ENCODE assay signal across 10 cellular contexts in genomic region chr6:41976794-41977484, GRCh38. TPM values are rescaled to one million over a fixed set of nuclear protein-coding genes. Genes with fewer than 3 reads are reported as not detected.
DNase-seq lines count a peak whose midpoint lies in the region; ATAC-seq, FAIRE-seq and TF ChIP-seq lines count a peak whose summit lies in the region.
"Had no signal": no experiment of that assay in that cellular context is flagged by ENCODE, and none has a peak within 500 bp of the region (broad histone marks: within the 10 kb centered on the region; RNA-seq: fewer than 3 reads in every experiment).

No MANE protein-coding gene starts in this region.

- in situ Hi-C loops in HepG2 (cut with HindIII; ENCODE audit: extremely low pct_ligation_motif_present, low pct_unique_long_range_greater_than_20kb), result no loop called here

- CTCF ChIA-PET in HepG2 (lab: Yijun Ruan, JAX; ENCODE audit: low intra/inter-chr PET ratio, low total read pairs), result no interaction called here
- CTCF ChIA-PET in activated CD8-positive, alpha-beta T cell treated with anti-CD3 and anti-CD28 coated beads for 36 hours (lab: Charles Lee), result interaction anchor here (0.7 to 2.9 kb wide), 11 partner anchors 9 to 190 kb away, joined by 3 to 8 read pairs (median 4); partner anchors contain the start of genes CCND3 and TOMM6

- no peak for TF ChIP-seq CTCF in HepG2 (CRISPR knock-in tag; IDR thresholded peaks at IDR 0.05)
- TF ChIP-seq CTCF in right lobe of liver (IDR thresholded peaks at IDR 0.05), result no peak
- TF ChIP-seq CTCF in activated CD8-positive, alpha-beta T cell treated with anti-CD3 and anti-CD28 coated beads for 36 hours (IDR thresholded peaks at IDR 0.05), result no peak

- H3K4me1 Mint-ChIP-seq in activated CD8-positive, alpha-beta T cell treated with anti-CD3 and anti-CD28 coated beads for 36 hours (ENCODE audit: low read depth), result peaks cover 69% of the 10 kb centered on the region

- intact Hi-C loops in HepG2 (cut with micrococcal nuclease; ENCODE audit: unreplicated experiment), result no loop called here
- intact Hi-C loops in right lobe of liver (cut with DNase I), result no loop called here
- intact Hi-C loops in activated CD8-positive, alpha-beta T cell treated with anti-CD3 and anti-CD28 coated beads for 36 hours (cut with micrococcal nuclease), result loop anchor here (5.0 kb wide), 3 partner anchors 35 to 60 kb away; partner anchors contain the start of gene CCND3

- no peaks in the 10 kb centered on the region for H3K27me3 Mint-ChIP-seq in activated CD8-positive, alpha-beta T cell treated with anti-CD3 and anti-CD28 coated beads for 36 hours

- TF ChIP-seq EP300 in HepG2 (IDR thresholded peaks at IDR 0.05; ENCODE audit: low read depth in 2 of 2, low read length in 2 of 2), result no peak
- no peak for TF ChIP-seq EP300 in HepG2 (CRISPR knock-in tag; IDR thresholded peaks at IDR 0.05; ENCODE audit: borderline replicate concordance)

- H3K36me3 Mint-ChIP-seq in activated CD8-positive, alpha-beta T cell treated with anti-CD3 and anti-CD28 coated beads for 36 hours (ENCODE audit: low read depth), result peaks cover 17% of the 10 kb centered on the region

- H2AFZ ChIP-seq in HepG2 (ENCODE audit: low read length), result no peak overlapping the region
- H2AFZ ChIP-seq: hepatocyte had no signal

- no peak overlapping the region for H3K4me2 ChIP-seq in HepG2 (ENCODE audit: low read depth, low read length)
- H3K4me2 ChIP-seq: hepatocyte had no signal

- 15% methylated on average over 9 of the region's 9 CpGs for WGBS in HepG2 (ENCODE audit: low lambda C conversion rate)
- WGBS in right lobe of liver (ENCODE audit: insufficient coverage, low coverage, low lambda C conversion rate, missing lambda C conversion rate), result 60% methylated on average over 9 of the region's 9 CpGs

- no peak for FAIRE-seq in HepG2 (lab: Jason Lieb, UNC)

- H3K79me2 ChIP-seq in HepG2 (ENCODE audit: insufficient read depth, low read length), result no peaks in the 10 kb centered on the region
- H3K79me2 ChIP-seq: hepatocyte had no signal

- H3K9me3 ChIP-seq in HepG2 (ENCODE audit: low read length) (no peaks in the 10 kb centered on the region), right lobe of liver (peaks cover 0 to 5% (median 0%) of the 10 kb centered on the region in 4 donors)
- H3K9me3 ChIP-seq: thoracic aorta had no signal

- no peak overlapping the region for H3K27ac ChIP-seq in HepG2 (ENCODE audit: extremely low read length, insufficient read depth, low read length)
- no peak overlapping the region for H3K27ac ChIP-seq in right lobe of liver
- H3K27ac ChIP-seq: hepatocyte, thoracic aorta had no signal

- ATAC-seq in HepG2 (peak; percentile 63), right lobe of liver (no peak)
- ATAC-seq in activated CD8-positive, alpha-beta T cell treated with anti-CD3 and anti-CD28 coated beads for 36 hours, result peak; percentile 92

- TF ChIP-seq RAD21 in HepG2 (CRISPR knock-in tag; IDR thresholded peaks at IDR 0.05), result no peak

- H3K4me3 Mint-ChIP-seq in activated CD8-positive, alpha-beta T cell treated with anti-CD3 and anti-CD28 coated beads for 36 hours, result peak overlapping the region; percentile 74

- H4K20me1 ChIP-seq in HepG2 (ENCODE audit: insufficient read depth, low read length), result no peaks in the 10 kb centered on the region

- H3K9me3 Mint-ChIP-seq in activated CD8-positive, alpha-beta T cell treated with anti-CD3 and anti-CD28 coated beads for 36 hours, result peaks cover 3% of the 10 kb centered on the region

- TF ChIP-seq POLR2A in HepG2 (IDR thresholded peaks at IDR 0.05; ENCODE audit: insufficient read depth in 1 of 2, low read depth in 2 of 2, low read length in 2 of 2) (no peak), right lobe of liver (IDR thresholded peaks at IDR 0.05) (no peak)

- DNase-seq in HepG2 (ENCODE audit: low spot score) (peak; percentile 34), right lobe of liver (no peak), fibroblast of the conjunctiva (ENCODE audit: low read depth) (peak; percentile 24), stromal cell of bone marrow (ENCODE audit: low read depth) (peak; percentile 11), kidney glomerular epithelial cell (lab: John Stamatoyannopoulos, UW) (no peak), NOMO-1 treated with dmso at 0.1 percent for 144 hours (lab: John Stamatoyannopoulos, UW; ENCODE audit: unreplicated experiment) (no peak), NCI-H1105 (lab: John Stamatoyannopoulos, UW) (no peak)
- peak; percentile 71 for DNase-seq in activated CD8-positive, alpha-beta T cell treated with anti-CD3 and anti-CD28 coated beads for 36 hours

- H3K4me3 ChIP-seq in HepG2 (replicated peaks in 1 of 3; ENCODE audit: insufficient read depth in 1 of 3, low read depth in 2 of 3, low read length in 3 of 3) (no peak overlapping the region), right lobe of liver (no peak overlapping the region)
- H3K4me3 ChIP-seq: hepatocyte, thoracic aorta had no signal

- no TSS peak for BruUV-seq in HepG2 (replicated peaks; lab: Mats Ljungman, UMichigan)

- H3K9ac ChIP-seq in HepG2 (ENCODE audit: insufficient read depth, low read depth, low read length), result no peak overlapping the region

- peak overlapping the region; percentile 99 for H3K27ac Mint-ChIP-seq in activated CD8-positive, alpha-beta T cell treated with anti-CD3 and anti-CD28 coated beads for 36 hours

- POLR2A ChIA-PET in HepG2 (lab: Yijun Ruan, JAX), result interaction anchor here (0.6 kb wide), 1 partner anchor 73 kb away, joined by 4 read pairs; no protein-coding TSS in a partner anchor
- POLR2A ChIA-PET in activated CD8-positive, alpha-beta T cell treated with anti-CD3 and anti-CD28 coated beads for 36 hours (lab: Charles Lee), result interaction anchor here (0.6 to 2.6 kb wide), 14 partner anchors 9 to 67 kb away, joined by 3 to 13 read pairs (median 4); partner anchors contain the start of gene CCND3

- H3K36me3 ChIP-seq in HepG2 (replicated peaks in 1 of 2; ENCODE audit: control insufficient read depth in 1 of 2, insufficient read depth in 2 of 2, low read length in 2 of 2) (no peaks in the 10 kb centered on the region), right lobe of liver (no peaks in the 10 kb centered on the region)
- H3K36me3 ChIP-seq: thoracic aorta had no signal

- H3K4me1 ChIP-seq in HepG2 (ENCODE audit: insufficient read depth, low read length), result no peaks in the 10 kb centered on the region; the same call in 1 of the 2 replicates
- H3K4me1 ChIP-seq in right lobe of liver, result no peaks in the 10 kb centered on the region

- H3K27me3 ChIP-seq in HepG2 (ENCODE audit: control insufficient read depth in 1 of 2, insufficient read depth in 2 of 2, low read length in 2 of 2) (no peaks in the 10 kb centered on the region), right lobe of liver (no peaks in the 10 kb centered on the region)
- H3K27me3 ChIP-seq: hepatocyte had no signal

RNA-seq across cellular contexts. Expression of gene CCND3, which starts 35.3 kb away (rescaled TPM):
- total RNA-seq in HepG2 (2016; rRNA removed; fragmentation: Illumina TruSeq; extraction: Trizol) (6.9 and 7.2 TPM in 2 replicates), right lobe of liver (10 to 100 TPM; 11.3 to 51.9 (median 14.2) TPM)
- 5.4 and 6.8 TPM in 2 replicates for total RNA-seq in HepG2 (2016; cell fraction: cytosol; rRNA removed; fragmentation: Illumina TruSeq; extraction: Trizol; ENCODE audit: low read depth)
- 5.6 and 7.6 TPM in 2 replicates for total RNA-seq in HepG2 (2016; cell fraction: insoluble cytoplasmic fraction; rRNA removed; fragmentation: Illumina TruSeq; extraction: Trizol)
- 10.7 and 11.7 TPM in 2 replicates for total RNA-seq in HepG2 (2016; cell fraction: membrane; rRNA removed; fragmentation: Illumina TruSeq; extraction: Trizol)
- total RNA-seq in HepG2 (2016; cell fraction: nucleus; rRNA removed; fragmentation: Illumina TruSeq; extraction: Trizol), result 5.0 and 7.6 TPM in 2 replicates
- polyA plus RNA-seq in HepG2 (2011; rRNA removed), result 4.3 and 4.4 TPM in 2 replicates
- 5.0 and 6.3 TPM in 2 replicates for polyA plus RNA-seq in HepG2 (2011; cell fraction: cytosol; rRNA removed)
- polyA plus RNA-seq in HepG2 (2011; cell fraction: nucleus; rRNA removed), result 6.2 and 6.3 TPM in 2 replicates
- polyA plus RNA-seq in HepG2 (2012), result 2.0 and 3.5 TPM in 2 replicates
- 7.8 and 8.6 TPM in 2 replicates for polyA plus RNA-seq in HepG2 (2016; cell fraction: cytosol; fragmentation: Illumina TruSeq; extraction: Trizol; ENCODE audit: low read depth)
- polyA plus RNA-seq in HepG2 (2016; cell fraction: insoluble cytoplasmic fraction; fragmentation: Illumina TruSeq; extraction: Trizol; ENCODE audit: low read depth), result 7.6 and 10.9 TPM in 2 replicates
- polyA plus RNA-seq in HepG2 (2016; cell fraction: membrane; fragmentation: Illumina TruSeq; extraction: Trizol; ENCODE audit: low read depth), result 12.5 and 13.8 TPM in 2 replicates
- 8.1 and 9.8 TPM in 2 replicates for polyA plus RNA-seq in HepG2 (2016; cell fraction: nucleus; fragmentation: Illumina TruSeq; extraction: Trizol; ENCODE audit: insufficient read depth, low read depth)
- 8.0 and 57.0 TPM in 2 replicates for polyA minus RNA-seq in HepG2 (2011; rRNA and poly(A)+ RNA removed; ENCODE audit: low replicate concordance)
- 4.1 and 4.9 TPM in 2 replicates for polyA minus RNA-seq in HepG2 (2011; cell fraction: cytosol; rRNA and poly(A)+ RNA removed)
- polyA minus RNA-seq in HepG2 (2011; cell fraction: nucleus; rRNA and poly(A)+ RNA removed), result 5.1 and 6.7 TPM in 2 replicates
- total RNA-seq in activated CD8-positive, alpha-beta T cell treated with anti-CD3 and anti-CD28 coated beads for 36 hours, result 100 to 1,000 TPM; 457 to 459 TPM

RNA-seq across cellular contexts. Expression of gene BYSL, which starts 55.6 kb away (rescaled TPM):
- total RNA-seq in HepG2 (2016; rRNA removed; fragmentation: Illumina TruSeq; extraction: Trizol), result 27.9 and 37.3 TPM in 2 replicates
- 9.2 and 10.9 TPM in 2 replicates for total RNA-seq in HepG2 (2016; cell fraction: cytosol; rRNA removed; fragmentation: Illumina TruSeq; extraction: Trizol; ENCODE audit: low read depth)
- 31.5 and 38.1 TPM in 2 replicates for total RNA-seq in HepG2 (2016; cell fraction: insoluble cytoplasmic fraction; rRNA removed; fragmentation: Illumina TruSeq; extraction: Trizol)
- total RNA-seq in HepG2 (2016; cell fraction: membrane; rRNA removed; fragmentation: Illumina TruSeq; extraction: Trizol), result 20.7 and 21.2 TPM in 2 replicates
- 28.5 and 31.3 TPM in 2 replicates for total RNA-seq in HepG2 (2016; cell fraction: nucleus; rRNA removed; fragmentation: Illumina TruSeq; extraction: Trizol)
- polyA plus RNA-seq in HepG2 (2011; rRNA removed), result 28.6 and 37.8 TPM in 2 replicates
- polyA plus RNA-seq in HepG2 (2011; cell fraction: cytosol; rRNA removed), result 24.4 and 28.7 TPM in 2 replicates
- polyA plus RNA-seq in HepG2 (2011; cell fraction: nucleus; rRNA removed), result 39.5 and 39.6 TPM in 2 replicates
- polyA plus RNA-seq in HepG2 (2012), result 24.1 and 34.6 TPM in 2 replicates
- polyA plus RNA-seq in HepG2 (2016; cell fraction: cytosol; fragmentation: Illumina TruSeq; extraction: Trizol; ENCODE audit: low read depth), result 9.5 and 10.5 TPM in 2 replicates
- polyA plus RNA-seq in HepG2 (2016; cell fraction: insoluble cytoplasmic fraction; fragmentation: Illumina TruSeq; extraction: Trizol; ENCODE audit: low read depth), result 43.8 and 51.7 TPM in 2 replicates
- polyA plus RNA-seq in HepG2 (2016; cell fraction: membrane; fragmentation: Illumina TruSeq; extraction: Trizol; ENCODE audit: low read depth), result 12.7 and 15.1 TPM in 2 replicates
- polyA plus RNA-seq in HepG2 (2016; cell fraction: nucleus; fragmentation: Illumina TruSeq; extraction: Trizol; ENCODE audit: insufficient read depth, low read depth), result 49.1 and 56.8 TPM in 2 replicates
- polyA minus RNA-seq in HepG2 (2011; rRNA and poly(A)+ RNA removed; ENCODE audit: low replicate concordance), result 40.9 and 54.5 TPM in 2 replicates
- polyA minus RNA-seq in HepG2 (2011; cell fraction: cytosol; rRNA and poly(A)+ RNA removed), result 22.2 and 22.5 TPM in 2 replicates
- polyA minus RNA-seq in HepG2 (2011; cell fraction: nucleus; rRNA and poly(A)+ RNA removed), result 41.7 and 47.5 TPM in 2 replicates
- total RNA-seq in right lobe of liver, result 10 to 100 TPM in 1 of 6 experiments, 1 to 10 TPM in 5; 3.7 to 10.8 (median 8.4) TPM
- total RNA-seq in activated CD8-positive, alpha-beta T cell treated with anti-CD3 and anti-CD28 coated beads for 36 hours, result 10 to 100 TPM; 56.4 to 59.5 TPM

RNA-seq across cellular contexts. Expression of gene MED20, which starts 56.0 kb away (rescaled TPM):
- total RNA-seq in HepG2 (2016; rRNA removed; fragmentation: Illumina TruSeq; extraction: Trizol) (41.1 and 56.3 TPM in 2 replicates), right lobe of liver (10 to 100 TPM in 1 of 6 experiments, 1 to 10 TPM in 5; 7.2 to 10.8 (median 7.7) TPM)
- total RNA-seq in HepG2 (2016; cell fraction: cytosol; rRNA removed; fragmentation: Illumina TruSeq; extraction: Trizol; ENCODE audit: low read depth), result 4.6 and 5.0 TPM in 2 replicates
- total RNA-seq in HepG2 (2016; cell fraction: insoluble cytoplasmic fraction; rRNA removed; fragmentation: Illumina TruSeq; extraction: Trizol), result 40.0 and 57.6 TPM in 2 replicates
- 15.9 and 18.0 TPM in 2 replicates for total RNA-seq in HepG2 (2016; cell fraction: membrane; rRNA removed; fragmentation: Illumina TruSeq; extraction: Trizol)
- total RNA-seq in HepG2 (2016; cell fraction: nucleus; rRNA removed; fragmentation: Illumina TruSeq; extraction: Trizol), result 25.0 and 28.8 TPM in 2 replicates
- 22.7 and 28.1 TPM in 2 replicates for polyA plus RNA-seq in HepG2 (2011; rRNA removed)
- 27.1 and 29.0 TPM in 2 replicates for polyA plus RNA-seq in HepG2 (2011; cell fraction: cytosol; rRNA removed)
- 20.9 and 21.3 TPM in 2 replicates for polyA plus RNA-seq in HepG2 (2011; cell fraction: nucleus; rRNA removed)
- polyA plus RNA-seq in HepG2 (2012), result 13.4 and 17.5 TPM in 2 replicates
- polyA plus RNA-seq in HepG2 (2016; cell fraction: cytosol; fragmentation: Illumina TruSeq; extraction: Trizol; ENCODE audit: low read depth), result 3.6 and 3.7 TPM in 2 replicates
- polyA plus RNA-seq in HepG2 (2016; cell fraction: insoluble cytoplasmic fraction; fragmentation: Illumina TruSeq; extraction: Trizol; ENCODE audit: low read depth), result 45.2 and 47.9 TPM in 2 replicates
- 9.1 and 10.1 TPM in 2 replicates for polyA plus RNA-seq in HepG2 (2016; cell fraction: membrane; fragmentation: Illumina TruSeq; extraction: Trizol; ENCODE audit: low read depth)
- 19.8 and 24.4 TPM in 2 replicates for polyA plus RNA-seq in HepG2 (2016; cell fraction: nucleus; fragmentation: Illumina TruSeq; extraction: Trizol; ENCODE audit: insufficient read depth, low read depth)
- 39.2 and 43.4 TPM in 2 replicates for polyA minus RNA-seq in HepG2 (2011; rRNA and poly(A)+ RNA removed; ENCODE audit: low replicate concordance)
- 10.3 and 12.8 TPM in 2 replicates for polyA minus RNA-seq in HepG2 (2011; cell fraction: cytosol; rRNA and poly(A)+ RNA removed)
- 31.7 and 34.4 TPM in 2 replicates for polyA minus RNA-seq in HepG2 (2011; cell fraction: nucleus; rRNA and poly(A)+ RNA removed)
- total RNA-seq in activated CD8-positive, alpha-beta T cell treated with anti-CD3 and anti-CD28 coated beads for 36 hours, result 10 to 100 TPM; 23.4 to 28.0 TPM

Comparison
In these comparisons a context has a peak if more than half of its experiments do, and no peak if none do; other contexts are left out.
1. ATAC-seq: peak in HepG2 (single experiment) and activated CD8-positive, alpha-beta T cell treated with anti-CD3 and anti-CD28 coated beads for 36 hours (single experiment); none in right lobe of liver (0 of 4).
2. DNase-seq: peak in HepG2 (single experiment), activated CD8-positive, alpha-beta T cell treated with anti-CD3 and anti-CD28 coated beads for 36 hours (single experiment), fibroblast of the conjunctiva (single experiment) and stromal cell of bone marrow (single experiment); none in right lobe of liver (0 of 3), kidney glomerular epithelial cell (single experiment), NOMO-1 treated with dmso at 0.1 percent for 144 hours (single experiment) and NCI-H1105 (single experiment).
3. RNA of gene CCND3, which starts 35.3 kb away (total RNA-seq): 457 to 459 TPM in activated CD8-positive, alpha-beta T cell treated with anti-CD3 and anti-CD28 coated beads for 36 hours; 11.3 to 51.9 TPM in right lobe of liver and 5.0 to 11.7 TPM in HepG2; every median in the first group is over 4 times any median in the second.